ENCODE assay signal across 1 cellular context in genomic region chr10:110304780-110305421, GRCh38.
A peak's percentile ranks its signal among the peaks of the same experiment; 100 is the strongest.
TF ChIP-seq lines count a peak whose summit lies in the region.

SMNDC1 (minus strand) TSS chr10:110304920; CDS start chr10:110303587, 1,333 bp downstream.

TF ChIP-seq in GM12878, 131 proteins besides CTCF, POLR2A, EP300 and RAD21 (continued from another document and continues in another):
- no peak for TF ChIP-seq KAT2A (conservative IDR thresholded peaks at IDR 0.05; ENCODE audit: control insufficient read depth, low read depth, low read length)
- TF ChIP-seq FOXK2 (IDR thresholded peaks at IDR 0.05) = no peak
- no peak for TF ChIP-seq CBX3 (IDR thresholded peaks at IDR 0.05; ENCODE audit: borderline replicate concordance, low read depth)
- no peak for TF ChIP-seq ATF3 (IDR thresholded peaks at IDR 0.05; ENCODE audit: borderline replicate concordance, extremely low read depth, low read depth, low read length)
- no peak for TF ChIP-seq RELA (IDR thresholded peaks at IDR 0.05; ENCODE audit: borderline replicate concordance, partially characterized antibody)
- no peak for TF ChIP-seq MEF2A (IDR thresholded peaks at IDR 0.05; ENCODE audit: insufficient read depth, low read depth, low read length)
- no peak for TF ChIP-seq SUZ12 (IDR thresholded peaks at IDR 0.05; ENCODE audit: unreplicated experiment)
- TF ChIP-seq SMAD1 (IDR thresholded peaks at IDR 0.05; ENCODE audit: low read depth, partially characterized antibody) = no peak
- no peak for TF ChIP-seq ZSCAN29 (IDR thresholded peaks at IDR 0.05)
- TF ChIP-seq WRNIP1 (IDR thresholded peaks at IDR 0.05; ENCODE audit: borderline replicate concordance, low read depth, low read length) = no peak
- TF ChIP-seq LARP7 (IDR thresholded peaks at IDR 0.05) = no peak
- 0 out of 2 replicates have a peak, but pooled peaks have one; percentile 31 for TF ChIP-seq E2F4 (IDR thresholded peaks at IDR 0.05; ENCODE audit: low read depth, low read length)
- TF ChIP-seq MYB (IDR thresholded peaks at IDR 0.05; ENCODE audit: borderline replicate concordance, low read depth, low read length) = no peak
- TF ChIP-seq PRDM15 (CRISPR knock-in tag; IDR thresholded peaks at IDR 0.05) = no peak
- no peak for TF ChIP-seq ZBTB33 (IDR thresholded peaks at IDR 0.05)
- peak; percentile 87 for TF ChIP-seq BRCA1 (IDR thresholded peaks at IDR 0.05; ENCODE audit: low read depth, low read length)
- no peak for TF ChIP-seq IRF4 (IDR thresholded peaks at IDR 0.05; ENCODE audit: low read depth, low read length)
- no peak for TF ChIP-seq TCF3 (IDR thresholded peaks at IDR 0.05; ENCODE audit: borderline replicate concordance, insufficient read depth, low read depth, low read length)
- TF ChIP-seq FOS (IDR thresholded peaks at IDR 0.05; ENCODE audit: borderline replicate concordance, extremely low read depth, insufficient read length) = no peak
- no peak for TF ChIP-seq E4F1 (IDR thresholded peaks at IDR 0.05; ENCODE audit: borderline replicate concordance, partially characterized antibody)
- peak; percentile 81 for TF ChIP-seq PKNOX1 (IDR thresholded peaks at IDR 0.05)
- no peak for TF ChIP-seq EZH2 (IDR thresholded peaks at IDR 0.05; ENCODE audit: borderline replicate concordance, control insufficient read depth, low read depth, low read length)
- no peak for TF ChIP-seq ZBED1 (IDR thresholded peaks at IDR 0.05; ENCODE audit: borderline replicate concordance)
- TF ChIP-seq MLLT1 (IDR thresholded peaks at IDR 0.05) = no peak
- peak; percentile 39 for TF ChIP-seq PBX3 (IDR thresholded peaks at IDR 0.05; ENCODE audit: insufficient replicate concordance, low read depth, low read length)
- no peak for TF ChIP-seq PAX8 (IDR thresholded peaks at IDR 0.05)
- no peak for TF ChIP-seq ZBTB11 (CRISPR knock-in tag; IDR thresholded peaks at IDR 0.05)
- no peak for TF ChIP-seq MYC (IDR thresholded peaks at IDR 0.05; ENCODE audit: insufficient read depth, insufficient read length, insufficient replicate concordance, low read length, severe bottlenecking)
- TF ChIP-seq SPI1 (IDR thresholded peaks at IDR 0.05; ENCODE audit: borderline replicate concordance, insufficient read depth, low read depth, low read length) = peak; percentile 32; the same call in 1 of the 2 replicates
- TF ChIP-seq ASH2L (IDR thresholded peaks at IDR 0.05; ENCODE audit: borderline replicate concordance, low read depth) = no peak
- peak; percentile 79 for TF ChIP-seq GABPA (IDR thresholded peaks at IDR 0.05; ENCODE audit: low read depth)
- TF ChIP-seq ZNF592 (IDR thresholded peaks at IDR 0.05) = no peak
- TF ChIP-seq BMI1 (IDR thresholded peaks at IDR 0.05; ENCODE audit: borderline replicate concordance) = no peak
- TF ChIP-seq EED (IDR thresholded peaks at IDR 0.05; ENCODE audit: low read depth) = peak; percentile 90
- TF ChIP-seq CREB1 (IDR thresholded peaks at IDR 0.05; ENCODE audit: low read depth) = peak; percentile 88
- no peak for TF ChIP-seq DPF2 (IDR thresholded peaks at IDR 0.05)
- TF ChIP-seq SMAD5 (IDR thresholded peaks at IDR 0.05; ENCODE audit: low read depth) = peak; percentile 91
- peak; percentile 34; the same call in 1 of the 2 replicates for TF ChIP-seq HCFC1 (IDR thresholded peaks at IDR 0.05; ENCODE audit: low read length)
